1 cellular context compared by ENCODE assay signal in genomic region chr4:179797718-179798117, GRCh38.
TF ChIP-seq lines count a peak whose summit lies in the region.

No MANE protein-coding gene starts in this region.

TF ChIP-seq in GM23338, 12 proteins besides CTCF, POLR2A, EP300 and RAD21 (continued from another document):
- TF ChIP-seq REST (IDR thresholded peaks at IDR 0.05; ENCODE audit: unreplicated experiment), result no peak
- no peak for TF ChIP-seq NANOG (IDR thresholded peaks at IDR 0.05; ENCODE audit: borderline replicate concordance)
- no peak for TF ChIP-seq EZH2 (IDR thresholded peaks at IDR 0.05; ENCODE audit: low read depth, unreplicated experiment)
- no peak for TF ChIP-seq ETS1 (IDR thresholded peaks at IDR 0.05)
- no peak for TF ChIP-seq ZNF331 (CRISPR knock-in tag; IDR thresholded peaks at IDR 0.05; ENCODE audit: low read depth)
TF ChIP-seq in GM23338: peak in this region for 0.
